In genomic region chr10:30705086-30705624, GRCh38 we compare ENCODE assay signal across 9 cellular contexts.
A peak's percentile ranks its signal among the peaks of the same experiment; 100 is the strongest.
DNase-seq lines count a peak whose midpoint lies in the region; ATAC-seq and TF ChIP-seq lines count a peak whose summit lies in the region.
"Had no signal": no experiment of that assay in that cellular context is flagged by ENCODE, and none has a peak within 500 bp of the region (broad histone marks: within the 10 kb centered on the region; RNA-seq: fewer than 3 reads in every experiment).

No MANE protein-coding gene starts in this region.

- no peak for TF ChIP-seq CTCF in BE2C (IDR thresholded peaks at IDR 0.05; ENCODE audit: low read depth, low read length)
- TF ChIP-seq CTCF in RWPE1 (conservative IDR thresholded peaks at IDR 0.05; ENCODE audit: low read depth), result no peak

- peak overlapping the region; percentile 12; the same call in 1 of the 2 replicates for H3K4me3 ChIP-seq in BE2C (ENCODE audit: low read depth, low read length)
- H3K4me3 ChIP-seq: thoracic aorta had no signal

- no peak overlapping the region for H3K27ac ChIP-seq in RWPE1
- H3K27ac ChIP-seq: thoracic aorta had no signal

- no peaks in the 10 kb centered on the region for H3K9me3 ChIP-seq in BE2C
- H3K9me3 ChIP-seq: thoracic aorta had no signal

- DNase-seq in BE2C (no peak), Right ventricle myocardium inferior (ENCODE audit: missing footprints) (no peak), islet precursor cell (no peak), GM19240 (ENCODE audit: insufficient read length, low spot score) (no peak), RWPE1 (ENCODE audit: low spot score) (no peak)
- peak; percentile 46 to 59 for DNase-seq in activated T-cell treated with anti-CD3 and anti-CD28 coated beads, Interleukin-2, amount 50 U/mL, for 72 hours

- H3K4me1 Mint-ChIP-seq in activated T-cell treated with anti-CD3 and anti-CD28 coated beads, Interleukin-2, amount 50 U/mL, for 72 hours (ENCODE audit: low read depth), result peaks cover 58% of the 10 kb centered on the region

- ATAC-seq in GM19043 (IDR thresholded peaks at IDR 0.05; ENCODE audit: low read depth, unreplicated experiment), result peak; percentile 44
- ATAC-seq in HG03159 (IDR thresholded peaks at IDR 0.05; ENCODE audit: unreplicated experiment), result peak; percentile 60
- peak; percentile 25 to 26 for ATAC-seq in activated T-cell treated with anti-CD3 and anti-CD28 coated beads, Interleukin-2, amount 50 U/mL, for 72 hours (replicated peaks in 1 of 2)
- ATAC-seq in Right ventricle myocardium inferior, result no peak

- peaks cover 12 to 13% of the 10 kb centered on the region in 2 donors for H3K36me3 Mint-ChIP-seq in activated T-cell treated with anti-CD3 and anti-CD28 coated beads, Interleukin-2, amount 50 U/mL, for 72 hours (ENCODE audit: insufficient read depth in 2 of 2)

- POLR2A ChIA-PET in RWPE1 (lab: Yijun Ruan, JAX; ENCODE audit: low non-redundant PET), result no interaction called here

- intact Hi-C loops in Right ventricle myocardium inferior (cut with DNase I), result no loop called here

- peaks cover 7% of the 10 kb centered on the region for H3K4me1 ChIP-seq in BE2C

- CTCF ChIA-PET in RWPE1 (lab: Yijun Ruan, JAX), result no interaction called here

- no peaks in the 10 kb centered on the region for H3K36me3 ChIP-seq in BE2C
- H3K36me3 ChIP-seq: thoracic aorta had no signal

- H3K9me3 Mint-ChIP-seq in activated T-cell treated with anti-CD3 and anti-CD28 coated beads, Interleukin-2, amount 50 U/mL, for 72 hours, result no peaks in the 10 kb centered on the region

- H3K27ac Mint-ChIP-seq in activated T-cell treated with anti-CD3 and anti-CD28 coated beads, Interleukin-2, amount 50 U/mL, for 72 hours, result peak overlapping the region; percentile 100

- no peaks in the 10 kb centered on the region for H3K27me3 ChIP-seq in BE2C

- no peaks in the 10 kb centered on the region for H3K27me3 Mint-ChIP-seq in activated T-cell treated with anti-CD3 and anti-CD28 coated beads, Interleukin-2, amount 50 U/mL, for 72 hours (ENCODE audit: low read depth)

- peak overlapping the region; percentile 81 to 98 for H3K4me3 Mint-ChIP-seq in activated T-cell treated with anti-CD3 and anti-CD28 coated beads, Interleukin-2, amount 50 U/mL, for 72 hours

Comparison
In these comparisons a context has a peak if more than half of its experiments do, and no peak if none do; other contexts are left out.
1. DNase-seq: peak in activated T-cell treated with anti-CD3 and anti-CD28 coated beads, Interleukin-2, amount 50 U/mL, for 72 hours (2 of 2); none in BE2C (single experiment), Right ventricle myocardium inferior (single experiment), islet precursor cell (single experiment), GM19240 (single experiment) and RWPE1 (single experiment).